1 cellular context compared by ENCODE assay signal in the genomic region with DNA sequence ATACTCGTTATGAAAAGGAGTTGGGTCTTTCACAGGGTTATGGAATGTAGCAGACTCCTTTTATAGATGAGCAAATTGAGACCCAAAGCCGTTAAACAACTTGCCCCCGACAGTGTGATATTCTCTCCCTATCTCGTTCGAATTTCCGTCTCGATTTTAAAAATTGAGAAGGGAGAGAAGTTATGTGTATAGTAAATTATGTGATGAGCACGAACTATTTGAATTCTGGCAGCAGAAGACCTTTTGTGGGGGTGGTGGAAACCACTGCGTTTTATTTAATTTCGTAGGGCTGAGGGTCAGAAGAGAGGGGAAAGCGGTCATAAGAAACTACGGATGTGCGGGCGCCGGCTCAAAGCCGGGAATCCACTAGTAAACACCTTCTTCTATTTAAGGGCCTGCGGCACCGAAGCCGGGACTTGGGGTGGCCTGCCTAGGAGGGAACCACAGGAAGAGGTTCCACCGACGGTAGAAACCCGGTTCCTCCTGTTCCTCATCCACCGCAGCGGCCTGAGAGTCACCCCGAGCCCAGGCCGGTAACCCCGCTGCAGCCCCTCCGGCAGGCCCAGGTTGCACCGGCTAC.
A peak's percentile ranks its signal among the peaks of the same experiment; 100 is the strongest.
TF ChIP-seq lines count a peak whose summit lies in the region.

No MANE protein-coding gene starts in this region.

TF ChIP-seq in HepG2, 621 proteins besides CTCF, POLR2A, EP300 and RAD21 (continued from another document):
- TF ChIP-seq, protein P1, sequence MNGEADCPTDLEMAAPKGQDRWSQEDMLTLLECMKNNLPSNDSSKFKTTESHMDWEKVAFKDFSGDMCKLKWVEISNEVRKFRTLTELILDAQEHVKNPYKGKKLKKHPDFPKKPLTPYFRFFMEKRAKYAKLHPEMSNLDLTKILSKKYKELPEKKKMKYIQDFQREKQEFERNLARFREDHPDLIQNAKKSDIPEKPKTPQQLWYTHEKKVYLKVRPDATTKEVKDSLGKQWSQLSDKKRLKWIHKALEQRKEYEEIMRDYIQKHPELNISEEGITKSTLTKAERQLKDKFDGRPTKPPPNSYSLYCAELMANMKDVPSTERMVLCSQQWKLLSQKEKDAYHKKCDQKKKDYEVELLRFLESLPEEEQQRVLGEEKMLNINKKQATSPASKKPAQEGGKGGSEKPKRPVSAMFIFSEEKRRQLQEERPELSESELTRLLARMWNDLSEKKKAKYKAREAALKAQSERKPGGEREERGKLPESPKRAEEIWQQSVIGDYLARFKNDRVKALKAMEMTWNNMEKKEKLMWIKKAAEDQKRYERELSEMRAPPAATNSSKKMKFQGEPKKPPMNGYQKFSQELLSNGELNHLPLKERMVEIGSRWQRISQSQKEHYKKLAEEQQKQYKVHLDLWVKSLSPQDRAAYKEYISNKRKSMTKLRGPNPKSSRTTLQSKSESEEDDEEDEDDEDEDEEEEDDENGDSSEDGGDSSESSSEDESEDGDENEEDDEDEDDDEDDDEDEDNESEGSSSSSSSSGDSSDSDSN (CRISPR knock-in tag; IDR thresholded peaks at IDR 0.05): 0 out of 2 replicates have a peak, but pooled peaks have one; percentile 17
